In the genomic region with DNA sequence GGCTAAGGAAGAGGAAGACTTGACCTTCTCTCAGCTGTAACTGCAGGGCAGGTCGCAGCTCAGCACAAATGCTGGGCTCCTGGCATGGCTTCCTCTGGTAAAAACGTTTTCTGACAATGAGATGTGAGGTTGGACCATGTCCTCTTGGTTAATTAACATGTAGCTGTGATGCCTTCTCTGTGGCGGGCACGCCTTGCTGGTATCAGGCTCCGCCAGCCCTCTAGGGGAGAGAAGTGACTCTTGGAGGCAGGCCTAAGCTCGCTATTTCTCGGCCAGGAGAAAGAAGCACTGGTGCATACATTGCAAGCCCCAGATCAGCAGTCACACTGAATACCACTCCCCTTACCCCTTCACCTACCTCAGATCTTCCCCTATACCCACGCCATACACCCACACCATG, we compare ENCODE assay signal across 1 cellular context.
TF ChIP-seq lines count a peak whose summit lies in the region.

No MANE protein-coding gene starts in this region.

TF ChIP-seq in GM23338, 12 proteins besides CTCF, POLR2A, EP300 and RAD21 (continued from another document):
- no peak for TF ChIP-seq EZH2 (IDR thresholded peaks at IDR 0.05; ENCODE audit: low read depth, unreplicated experiment)
- no peak for TF ChIP-seq ZNF331 (CRISPR knock-in tag; IDR thresholded peaks at IDR 0.05; ENCODE audit: low read depth)
